ENCODE assay signal across 8 cellular contexts in the genomic region with DNA sequence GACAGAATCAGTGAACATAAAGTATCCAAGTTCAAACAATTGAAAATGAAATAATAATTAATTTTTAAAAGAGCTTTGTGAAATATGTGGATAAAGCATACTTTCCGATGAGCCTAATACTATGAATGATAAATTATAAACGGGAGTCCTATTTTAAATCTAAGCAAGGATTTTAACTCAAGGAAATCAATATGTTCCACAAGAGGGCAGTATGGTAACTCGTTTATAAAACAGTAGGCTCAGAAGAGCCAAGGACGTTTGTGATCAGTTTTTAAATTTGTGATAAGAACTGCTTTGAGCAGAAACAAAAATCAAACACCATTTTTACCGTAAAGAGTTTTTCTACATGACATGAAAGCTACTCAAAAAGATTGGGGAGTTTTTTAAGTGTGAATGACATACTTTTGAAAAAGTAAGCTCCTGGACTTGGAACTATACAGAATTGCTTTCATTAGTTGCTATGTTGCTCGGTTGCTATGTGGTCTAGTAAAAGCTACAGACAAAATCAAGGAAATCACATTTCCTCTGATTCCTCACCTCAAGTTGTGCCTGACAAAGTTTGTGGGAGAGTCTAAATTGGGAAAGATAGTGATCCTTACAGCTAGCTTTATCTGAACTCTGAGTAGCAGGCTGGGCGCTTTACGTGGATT. TPM values are rescaled to one million over a fixed set of nuclear protein-coding genes. Genes with fewer than 3 reads are reported as not detected.
DNase-seq lines count a peak whose midpoint lies in the region; ATAC-seq, FAIRE-seq and TF ChIP-seq lines count a peak whose summit lies in the region.

No MANE protein-coding gene starts in this region.

- H3K27me3 ChIP-seq in bronchial epithelial cell (ENCODE audit: control insufficient read depth, insufficient read depth, low read length): peaks cover 2% of the 10 kb centered on the region
- no peaks in the 10 kb centered on the region for H3K27me3 ChIP-seq in liver (ENCODE audit: control insufficient read depth in 4 of 4, insufficient read depth in 4 of 4, low read length in 3 of 4)

- no peak overlapping the region for H3K27ac Mint-ChIP-seq in activated CD4-positive, alpha-beta T cell treated with anti-CD3 and anti-CD28 coated beads for 36 hours
- no peak overlapping the region for H3K27ac Mint-ChIP-seq in activated CD4-positive, alpha-beta T cell treated with anti-CD3 and anti-CD28 coated beads, Interleukin-2, amount 10 ng/mL, durations not matched to agents 24 days and 14 days

- CTCF ChIA-PET in activated CD4-positive, alpha-beta T cell treated with anti-CD3 and anti-CD28 coated beads for 36 hours (lab: Charles Lee): interaction anchor here (0.6 to 3.3 kb wide), 51 partner anchors 8 to 789 kb away, joined by 3 to 36 read pairs (median 4); a partner anchor contains a TSS

- H3K9me3 Mint-ChIP-seq in activated CD4-positive, alpha-beta T cell treated with anti-CD3 and anti-CD28 coated beads for 36 hours (ENCODE audit: low read depth): no peaks in the 10 kb centered on the region
- H3K9me3 Mint-ChIP-seq in activated CD4-positive, alpha-beta T cell treated with anti-CD3 and anti-CD28 coated beads, Interleukin-2, amount 10 ng/mL, durations not matched to agents 24 days and 14 days: no peaks in the 10 kb centered on the region

- no peak overlapping the region for H3K9ac ChIP-seq in liver (ENCODE audit: low read depth in 1 of 2, low read length in 2 of 2)

- H3K9me3 ChIP-seq in liver (ENCODE audit: control insufficient read depth in 4 of 4, low read length in 3 of 4): no peaks in the 10 kb centered on the region

- H3K36me3 Mint-ChIP-seq in activated CD4-positive, alpha-beta T cell treated with anti-CD3 and anti-CD28 coated beads for 36 hours (ENCODE audit: low read depth): no peaks in the 10 kb centered on the region
- H3K36me3 Mint-ChIP-seq in activated CD4-positive, alpha-beta T cell treated with anti-CD3 and anti-CD28 coated beads, Interleukin-2, amount 10 ng/mL, durations not matched to agents 24 days and 14 days (ENCODE audit: low read depth): no peaks in the 10 kb centered on the region

- intact Hi-C loops in activated CD4-positive, alpha-beta T cell treated with anti-CD3 and anti-CD28 coated beads for 36 hours (cut with DNase I, micrococcal nuclease): loop anchor here in 1 of 2 experiments (1.0 to 5.0 kb wide), 4 partner anchors 51 to 177 kb away; no protein-coding TSS in a partner anchor
- intact Hi-C loops in activated CD4-positive, alpha-beta T cell treated with anti-CD3 and anti-CD28 coated beads, Interleukin-2, amount 10 ng/mL, durations not matched to agents 24 days and 14 days (cut with micrococcal nuclease): loop anchor here (2.0 to 5.0 kb wide), 2 partner anchors 54 to 161 kb away; no protein-coding TSS in a partner anchor

- H3K4me1 ChIP-seq in liver (ENCODE audit: control insufficient read depth in 4 of 4, insufficient read depth in 4 of 4, low read length in 3 of 4): peaks cover 0 to 4% (median 2%) of the 10 kb centered on the region in 4 donors

- TF ChIP-seq RAD21 in liver (IDR thresholded peaks at IDR 0.05): peak; percentile 79 to 82

- peak; percentile 51 for ATAC-seq in activated CD4-positive, alpha-beta T cell treated with anti-CD3 and anti-CD28 coated beads for 36 hours

- TF ChIP-seq CTCF in bronchial epithelial cell (IDR thresholded peaks at IDR 0.05; ENCODE audit: insufficient read depth, low read length, severe bottlenecking) (peak; percentile 18), liver (IDR thresholded peaks at IDR 0.05; ENCODE audit: low read depth, low read length, missing input control) (peak; percentile 50)

- H3K27ac ChIP-seq in liver (ENCODE audit: low read depth in 1 of 2, low read length in 2 of 2): no peak overlapping the region

- no peak for FAIRE-seq in bronchial epithelial cell (lab: Jason Lieb, UNC)

- no peaks in the 10 kb centered on the region for H3K36me3 ChIP-seq in bronchial epithelial cell (ENCODE audit: control insufficient read depth, insufficient read depth, low read length)
- H3K36me3 ChIP-seq in liver (ENCODE audit: control insufficient read depth in 4 of 4, insufficient read depth in 3 of 4, low read depth in 1 of 4, low read length in 3 of 4): no peaks in the 10 kb centered on the region

- POLR2A ChIA-PET in activated CD4-positive, alpha-beta T cell treated with anti-CD3 and anti-CD28 coated beads for 36 hours (lab: Charles Lee): no interaction called here

- WGBS in liver: 28% methylated on average over 8 of the region's 8 CpGs

- no peak for DNase-seq in activated CD4-positive, alpha-beta T cell treated with anti-CD3 and anti-CD28 coated beads for 36 hours
- no peak for DNase-seq in activated CD4-positive, alpha-beta T cell treated with anti-CD3 and anti-CD28 coated beads, Interleukin-2, amount 10 ng/mL, durations not matched to agents 24 days and 14 days
- DNase-seq in NCI-H2171 (lab: John Stamatoyannopoulos, UW) (peak; percentile 30), bronchial epithelial cell (ENCODE audit: low read depth) (peak; percentile 65), C1 segment of cervical spinal cord (lab: John Stamatoyannopoulos, UW) (no peak), NCI-H1048 (lab: John Stamatoyannopoulos, UW) (no peak)
- DNase-seq in stimulated activated CD4-positive, alpha-beta T cell treated with anti-CD3 and anti-CD28 coated beads, Interleukin-4, amount 100 ng/mL, for 4 hours: no peak

- H3K4me3 Mint-ChIP-seq in activated CD4-positive, alpha-beta T cell treated with anti-CD3 and anti-CD28 coated beads for 36 hours: no peak overlapping the region
- no peak overlapping the region for H3K4me3 Mint-ChIP-seq in activated CD4-positive, alpha-beta T cell treated with anti-CD3 and anti-CD28 coated beads, Interleukin-2, amount 10 ng/mL, durations not matched to agents 24 days and 14 days

- H3K4me1 Mint-ChIP-seq in activated CD4-positive, alpha-beta T cell treated with anti-CD3 and anti-CD28 coated beads for 36 hours: peaks cover 2% of the 10 kb centered on the region
- H3K4me1 Mint-ChIP-seq in activated CD4-positive, alpha-beta T cell treated with anti-CD3 and anti-CD28 coated beads, Interleukin-2, amount 10 ng/mL, durations not matched to agents 24 days and 14 days: peaks cover 12% of the 10 kb centered on the region

- H3K27me3 Mint-ChIP-seq in activated CD4-positive, alpha-beta T cell treated with anti-CD3 and anti-CD28 coated beads for 36 hours: peaks cover 26% of the 10 kb centered on the region
- peaks cover 51% of the 10 kb centered on the region for H3K27me3 Mint-ChIP-seq in activated CD4-positive, alpha-beta T cell treated with anti-CD3 and anti-CD28 coated beads, Interleukin-2, amount 10 ng/mL, durations not matched to agents 24 days and 14 days

- H3K4me3 ChIP-seq in bronchial epithelial cell (ENCODE audit: low read depth, low read length): no peak overlapping the region
- H3K4me3 ChIP-seq in liver (ENCODE audit: low read depth in 1 of 3, low read length in 3 of 3): no peak overlapping the region

TF ChIP-seq in liver, 16 proteins besides CTCF, POLR2A, EP300 and RAD21:
- TF ChIP-seq GABPA (IDR thresholded peaks at IDR 0.05 in 1 of 2, conservative IDR thresholded peaks at IDR 0.05 in 1 of 2) (no peak), FOXA1 (IDR thresholded peaks at IDR 0.05) (no peak), YY1 (IDR thresholded peaks at IDR 0.05) (no peak), HNF4A (conservative IDR thresholded peaks at IDR 0.05) (no peak), SP1 (IDR thresholded peaks at IDR 0.05) (no peak)
- TF ChIP-seq, protein P1, sequence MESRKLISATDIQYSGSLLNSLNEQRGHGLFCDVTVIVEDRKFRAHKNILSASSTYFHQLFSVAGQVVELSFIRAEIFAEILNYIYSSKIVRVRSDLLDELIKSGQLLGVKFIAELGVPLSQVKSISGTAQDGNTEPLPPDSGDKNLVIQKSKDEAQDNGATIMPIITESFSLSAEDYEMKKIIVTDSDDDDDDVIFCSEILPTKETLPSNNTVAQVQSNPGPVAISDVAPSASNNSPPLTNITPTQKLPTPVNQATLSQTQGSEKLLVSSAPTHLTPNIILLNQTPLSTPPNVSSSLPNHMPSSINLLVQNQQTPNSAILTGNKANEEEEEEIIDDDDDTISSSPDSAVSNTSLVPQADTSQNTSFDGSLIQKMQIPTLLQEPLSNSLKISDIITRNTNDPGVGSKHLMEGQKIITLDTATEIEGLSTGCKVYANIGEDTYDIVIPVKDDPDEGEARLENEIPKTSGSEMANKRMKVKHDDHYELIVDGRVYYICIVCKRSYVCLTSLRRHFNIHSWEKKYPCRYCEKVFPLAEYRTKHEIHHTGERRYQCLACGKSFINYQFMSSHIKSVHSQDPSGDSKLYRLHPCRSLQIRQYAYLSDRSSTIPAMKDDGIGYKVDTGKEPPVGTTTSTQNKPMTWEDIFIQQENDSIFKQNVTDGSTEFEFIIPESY (IDR thresholded peaks at IDR 0.05): no peak
- TF ChIP-seq, protein P2, sequence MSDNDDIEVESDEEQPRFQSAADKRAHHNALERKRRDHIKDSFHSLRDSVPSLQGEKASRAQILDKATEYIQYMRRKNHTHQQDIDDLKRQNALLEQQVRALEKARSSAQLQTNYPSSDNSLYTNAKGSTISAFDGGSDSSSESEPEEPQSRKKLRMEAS (IDR thresholded peaks at IDR 0.05): no peak

RNA-seq across cellular contexts. Expression of a gene that starts 11.8 kb away (rescaled TPM):
- not detected for total RNA-seq in activated CD4-positive, alpha-beta T cell treated with anti-CD3 and anti-CD28 coated beads for 36 hours
- total RNA-seq in activated CD4-positive, alpha-beta T cell treated with anti-CD3 and anti-CD28 coated beads, Interleukin-2, amount 10 ng/mL, durations not matched to agents 24 days and 14 days: not detected in 2 replicates
- not detected in 2 replicates for total RNA-seq in bronchial epithelial cell
- not detected for total RNA-seq in liver
- under 1 TPM in 1 of 2 donors, not detected in 1; 0.15 TPM for polyA plus RNA-seq in liver

Comparison
In these comparisons a context has a peak if more than half of its experiments do, and no peak if none do; other contexts are left out.
1. DNase-seq: peak in NCI-H2171 (single experiment) and bronchial epithelial cell (single experiment); none in activated CD4-positive, alpha-beta T cell treated with anti-CD3 and anti-CD28 coated beads for 36 hours (single experiment), activated CD4-positive, alpha-beta T cell treated with anti-CD3 and anti-CD28 coated beads, Interleukin-2, amount 10 ng/mL, durations not matched to agents 24 days and 14 days (single experiment), stimulated activated CD4-positive, alpha-beta T cell treated with anti-CD3 and anti-CD28 coated beads, Interleukin-4, amount 100 ng/mL, for 4 hours (0 of 2), C1 segment of cervical spinal cord (0 of 14) and NCI-H1048 (single experiment).